ENCODE assay signal across 29 cellular contexts in genomic region chr6:14246876-14247275, GRCh38.
"Had no signal": no experiment of that assay in that cellular context is flagged by ENCODE, and none has a peak within 500 bp of the region (broad histone marks: within the 10 kb centered on the region; RNA-seq: fewer than 3 reads in every experiment).

No MANE protein-coding gene starts in this region.

- H3K9me3 ChIP-seq: esophagus squamous epithelium, gastroesophageal sphincter, heart right ventricle had no signal

- H3K9me3 Mint-ChIP-seq: activated CD8-positive, alpha-beta T cell treated with anti-CD3 and anti-CD28 coated beads for 36 hours; activated T-cell treated with anti-CD3 and anti-CD28 coated beads, Interleukin-2, amount 50 U/mL, for 4 hours; activated T-helper 17 cell treated with anti-CD3 and anti-CD28 coated beads, Interleukin-2, amount 50 U/mL, for 72 hours; central memory CD8-positive, alpha-beta T cell; dendritic cell treated with granulocyte-macrophage colony-stimulating factor and Interleukin-4, amounts not matched to agents 40 ng/mL and 50 ng/mL, for 4 days; effector memory CD8-positive, alpha-beta T cell had no signal

- H3K4me3 Mint-ChIP-seq: activated CD8-positive, alpha-beta T cell treated with anti-CD3 and anti-CD28 coated beads for 36 hours; activated naive CD8-positive, alpha-beta T cell; activated T-cell treated with anti-CD3 and anti-CD28 coated beads, Interleukin-2, amount 50 U/mL, for 4 hours; activated T-helper 17 cell treated with anti-CD3 and anti-CD28 coated beads, Interleukin-2, amount 50 U/mL, for 72 hours; central memory CD8-positive, alpha-beta T cell; dendritic cell treated with granulocyte-macrophage colony-stimulating factor and Interleukin-4, amounts not matched to agents 40 ng/mL and 50 ng/mL, for 4 days; effector memory CD8-positive, alpha-beta T cell had no signal

- H3K27me3 Mint-ChIP-seq: activated CD8-positive, alpha-beta T cell treated with anti-CD3 and anti-CD28 coated beads for 36 hours; activated naive CD8-positive, alpha-beta T cell; activated T-helper 17 cell treated with anti-CD3 and anti-CD28 coated beads, Interleukin-2, amount 50 U/mL, for 72 hours; central memory CD8-positive, alpha-beta T cell; dendritic cell treated with granulocyte-macrophage colony-stimulating factor and Interleukin-4, amounts not matched to agents 40 ng/mL and 50 ng/mL, for 4 days; effector memory CD8-positive, alpha-beta T cell had no signal

- H3K27ac Mint-ChIP-seq: activated CD8-positive, alpha-beta T cell treated with anti-CD3 and anti-CD28 coated beads for 36 hours; activated naive CD8-positive, alpha-beta T cell; activated T-helper 17 cell treated with anti-CD3 and anti-CD28 coated beads, Interleukin-2, amount 50 U/mL, for 72 hours; dendritic cell treated with granulocyte-macrophage colony-stimulating factor and Interleukin-4, amounts not matched to agents 40 ng/mL and 50 ng/mL, for 4 days; effector memory CD8-positive, alpha-beta T cell had no signal

- H3K4me3 ChIP-seq: coronary artery, dorsolateral prefrontal cortex, esophagus squamous epithelium, gastroesophageal sphincter, heart right ventricle had no signal

- H3K27me3 ChIP-seq: brain microvascular endothelial cell, dorsolateral prefrontal cortex, gastroesophageal sphincter, heart right ventricle had no signal

- H3K27ac ChIP-seq: brain microvascular endothelial cell, coronary artery, dorsolateral prefrontal cortex, esophagus squamous epithelium, gastroesophageal sphincter, heart right ventricle had no signal

- ATAC-seq: activated CD8-positive, alpha-beta T cell treated with anti-CD3 and anti-CD28 coated beads for 36 hours; activated T-cell treated with anti-CD3 and anti-CD28 coated beads, Interleukin-2, amount 50 U/mL, for 4 hours; activated T-helper 17 cell treated with anti-CD3 and anti-CD28 coated beads, Interleukin-2, amount 50 U/mL, for 72 hours; effector memory CD8-positive, alpha-beta T cell; gastroesophageal sphincter; heart right ventricle had no signal

- DNase-seq: activated CD4-positive, alpha-beta T cell treated with anti-CD3 and anti-CD28 coated beads for 4 hours; activated CD4-positive, alpha-beta T cell treated with anti-CD3 and anti-CD28 coated beads, Interleukin-2, amount 50 U/mL, for 1 hour; activated CD4-positive, alpha-beta T cell treated with anti-CD3 and anti-CD28 coated beads, Interleukin-2, amount 50 U/mL, for 48 hours; activated CD4-positive, CD25-positive, alpha-beta regulatory T cell; activated CD4-positive, CD25-positive, alpha-beta regulatory T cell treated with anti-CD3 and anti-CD28 coated beads, Interleukin-2, amount 50 U/mL, for 72 hours; activated CD8-positive, alpha-beta memory T cell treated with anti-CD3 and anti-CD28 coated beads for 24 hours; activated CD8-positive, alpha-beta T cell treated with anti-CD3 and anti-CD28 coated beads for 36 hours; activated effector memory CD4-positive, alpha-beta T cell treated with Interleukin-2 at 50 U/mL for 16 hours; activated gamma-delta T cell treated with Interleukin-2 at 50 U/mL for 16 hours; activated naive CD4-positive, alpha-beta T cell treated with anti-CD3 and anti-CD28 coated beads, Interleukin-2, amount 50 U/mL, for 16 hours; activated naive CD4-positive, alpha-beta T cell treated with Interleukin-2 at 50 U/mL for 16 hours; activated T-cell treated with anti-CD3 and anti-CD28 coated beads, Interleukin-2, amount 50 U/mL, for 4 hours; amniotic stem cell; anterior cingulate cortex; brain microvascular endothelial cell; dorsolateral prefrontal cortex; effector CD4-positive, alpha-beta T cell; effector memory CD8-positive, alpha-beta T cell; erythroblast; esophagus squamous epithelium; foreskin melanocyte; heart right ventricle; T-helper 2 cell had no signal

- H3K36me3 Mint-ChIP-seq: activated naive CD8-positive, alpha-beta T cell had no signal

- H3K4me1 Mint-ChIP-seq: activated T-helper 17 cell treated with anti-CD3 and anti-CD28 coated beads, Interleukin-2, amount 50 U/mL, for 72 hours; central memory CD8-positive, alpha-beta T cell had no signal

- H3K36me3 ChIP-seq: brain microvascular endothelial cell, esophagus squamous epithelium, gastroesophageal sphincter, heart right ventricle had no signal

- H3K4me1 ChIP-seq: gastroesophageal sphincter, heart right ventricle had no signal
